Comparison of ENCODE assay signal across 9 cellular contexts in genomic region chr12:56601503-56601902, GRCh38. TPM values are rescaled to one million over a fixed set of nuclear protein-coding genes. Genes with fewer than 3 reads are reported as not detected.
A peak's percentile ranks its signal among the peaks of the same experiment; 100 is the strongest.
DNase-seq lines count a peak whose midpoint lies in the region; ATAC-seq, FAIRE-seq and TF ChIP-seq lines count a peak whose summit lies in the region.
"Had no signal": no experiment of that assay in that cellular context is flagged by ENCODE, and none has a peak within 500 bp of the region (broad histone marks: within the 10 kb centered on the region; RNA-seq: fewer than 3 reads in every experiment).

No MANE protein-coding gene starts in this region.

- ATAC-seq in GM12878 (peak; percentile 73), HG03280 (IDR thresholded peaks at IDR 0.05; ENCODE audit: unreplicated experiment) (no peak), GM21381 (IDR thresholded peaks at IDR 0.05; ENCODE audit: unreplicated experiment) (no peak)
- peak; percentile 65 to 69 for ATAC-seq in naive thymus-derived CD8-positive, alpha-beta T cell

- SMC1A ChIA-PET in GM12878 (lab: Charles Lee; ENCODE audit: uncharacterized antibody, unreplicated experiment) = interaction anchor here (0.7 to 2.1 kb wide), 7 partner anchors 12 to 37 kb away, joined by 3 to 16 read pairs (median 5); no protein-coding TSS in a partner anchor

- peak; percentile 24 for TF ChIP-seq CTCF in GM10266 (IDR thresholded peaks at IDR 0.05; ENCODE audit: control insufficient read depth, insufficient read depth, low read depth, missing control alignments)
- TF ChIP-seq CTCF in OCI-LY7 (conservative IDR thresholded peaks at IDR 0.05; ENCODE audit: low read length) = peak; percentile 69
- peak; percentile 36 to 46 (median 39); a peak in 4 of 6 replicates for TF ChIP-seq CTCF in GM12878 (IDR thresholded peaks at IDR 0.05 in 2 of 3, conservative IDR thresholded peaks at IDR 0.05 in 1 of 3; ENCODE audit: control insufficient read depth in 2 of 3, extremely low read depth in 1 of 3, insufficient read depth in 1 of 3, low read depth in 3 of 3, low read length in 3 of 3)

- no peak for TF ChIP-seq EP300 in GM12878 (IDR thresholded peaks at IDR 0.05; ENCODE audit: borderline replicate concordance in 1 of 2, control insufficient read depth in 1 of 2, low read depth in 2 of 2, low read length in 2 of 2)

- intact Hi-C loops in OCI-LY7 (cut with micrococcal nuclease; ENCODE audit: unreplicated experiment) = loop anchor here (1.0 kb wide), 1 partner anchor 35 kb away; no protein-coding TSS in a partner anchor
- intact Hi-C loops in GM12878 (cut with micrococcal nuclease; ENCODE audit: unreplicated experiment) = no loop called here

- TF ChIP-seq POLR2A in GM12878 (IDR thresholded peaks at IDR 0.05; ENCODE audit: low read depth, low read length) = no peak

- H3K9me3 ChIP-seq in OCI-LY7 (ENCODE audit: low read length) = no peaks in the 10 kb centered on the region
- no peaks in the 10 kb centered on the region for H3K9me3 ChIP-seq in GM12878 (replicated peaks; ENCODE audit: control insufficient read depth, insufficient read depth, low read length)
- H3K9me3 ChIP-seq: SJSA1 had no signal

- no peak overlapping the region for H2AFZ ChIP-seq in OCI-LY7 (ENCODE audit: low read length)
- no peak overlapping the region for H2AFZ ChIP-seq in GM12878 (ENCODE audit: control insufficient read depth, low read depth, low read length)

- H3K27me3 Mint-ChIP-seq in naive thymus-derived CD8-positive, alpha-beta T cell = no peaks in the 10 kb centered on the region

- peak overlapping the region in 3 of 10 donors; percentile 40 to 85 (median 59) for H3K27ac Mint-ChIP-seq in naive thymus-derived CD8-positive, alpha-beta T cell

- no peak overlapping the region for H3K9ac ChIP-seq in GM12878 (ENCODE audit: control insufficient read depth, insufficient read depth, low read length)

- no peak overlapping the region for H3K4me3 Mint-ChIP-seq in naive thymus-derived CD8-positive, alpha-beta T cell

- H3K4me3 ChIP-seq in OCI-LY7 (ENCODE audit: low read depth, low read length, poor library complexity, severe bottlenecking) (no peak overlapping the region), GM12878 (no peak overlapping the region)
- H3K4me3 ChIP-seq: SJSA1 had no signal

- H3K9me2 ChIP-seq in OCI-LY7 (ENCODE audit: insufficient read depth, low read length) = no peaks in the 10 kb centered on the region

- H3K4me1 ChIP-seq in OCI-LY7 (ENCODE audit: insufficient read depth, low read length, poor library complexity, severe bottlenecking) (no peaks in the 10 kb centered on the region), GM12878 (ENCODE audit: control insufficient read depth, insufficient read depth, low read length) (no peaks in the 10 kb centered on the region; the same call in 1 of the 2 replicates)
- H3K4me1 ChIP-seq: SJSA1 had no signal

- POLR2A ChIA-PET in OCI-LY7 (lab: Charles Lee) (interaction anchor here (0.6 to 1.0 kb wide), 2 partner anchors 26 to 45 kb away, joined by 4 read pairs; no protein-coding TSS in a partner anchor), GM12878 (lab: Charles Lee) (interaction anchor here (1.0 to 2.2 kb wide), 4 partner anchors 24 to 115 kb away, joined by 3 to 10 read pairs (median 6); no protein-coding TSS in a partner anchor)
- POLR2A ChIA-PET in naive thymus-derived CD8-positive, alpha-beta T cell (lab: Charles Lee) = interaction anchor here (1.0 to 1.7 kb wide), 2 partner anchors 28 to 35 kb away, joined by 3 to 4 read pairs; partner anchors contain the start of gene BAZ2A

- H3K27me3 ChIP-seq in GM12878 (replicated peaks in 1 of 2; ENCODE audit: control insufficient read depth in 2 of 2, insufficient read depth in 2 of 2, low read length in 1 of 2) = no peaks in the 10 kb centered on the region
- H3K27me3 ChIP-seq: SJSA1 had no signal

- in situ Hi-C loops in GM12878 (cut with MboI) = no loop called here

- H3K4me2 ChIP-seq in OCI-LY7 (ENCODE audit: low read length) = no peak overlapping the region
- no peak overlapping the region for H3K4me2 ChIP-seq in GM12878 (ENCODE audit: control insufficient read depth, insufficient read depth)

- peaks cover 98% of the 10 kb centered on the region for H3K36me3 ChIP-seq in OCI-LY7 (ENCODE audit: insufficient read depth, low read length)
- H3K36me3 ChIP-seq in GM12878 (ENCODE audit: control insufficient read depth in 2 of 2, insufficient read depth in 2 of 2, low read length in 1 of 2) = peaks cover 47 to 71% of the 10 kb centered on the region in 2 experiments

- H3K79me2 ChIP-seq in OCI-LY7 (ENCODE audit: insufficient read depth, low read depth, low read length) (no peaks in the 10 kb centered on the region), GM12878 (ENCODE audit: control insufficient read depth, insufficient read depth, low read length) (no peaks in the 10 kb centered on the region)

- BruUV-seq in OCI-LY7 (replicated peaks; lab: Mats Ljungman, UMichigan) (no TSS peak), GM12878 (replicated peaks; lab: Mats Ljungman, UMichigan) (no TSS peak)

- DNase-seq in GM10266 (ENCODE audit: extremely low spot score) (no peak), OCI-LY7 (ENCODE audit: low spot score) (peak; percentile 39), GM12878 (ENCODE audit: low read depth, low spot score) (no peak), NCI-H2227 (lab: John Stamatoyannopoulos, UW; ENCODE audit: unreplicated experiment) (no peak), NCI-H146 (lab: John Stamatoyannopoulos, UW) (no peak)
- peak; percentile 3 to 70 (median 18) for DNase-seq in naive thymus-derived CD8-positive, alpha-beta T cell

- CTCF ChIA-PET in OCI-LY7 (lab: Charles Lee; ENCODE audit: unreplicated experiment) = interaction anchor here (1.7 kb wide), 1 partner anchor 35 kb away, joined by 9 read pairs; no protein-coding TSS in a partner anchor
- CTCF ChIA-PET in GM12878 (lab: Yijun Ruan, JAX) = interaction anchor here (0.5 to 3.9 kb wide), 14 partner anchors 10 to 400 kb away, joined by 3 to 43 read pairs (median 4); no protein-coding TSS in a partner anchor

- no peak for FAIRE-seq in GM12878 (lab: Jason Lieb, UNC)

- WGBS in GM12878 (ENCODE audit: insufficient coverage, insufficient replicate concordance, low lambda C conversion rate, missing lambda C conversion rate) = 100% methylated on average over 3 of the region's 3 CpGs

- H4K20me1 ChIP-seq in OCI-LY7 (ENCODE audit: insufficient read depth, low read length) = no peaks in the 10 kb centered on the region
- H4K20me1 ChIP-seq in GM12878 (ENCODE audit: control insufficient read depth, insufficient read depth) = no peaks in the 10 kb centered on the region; the same call in 1 of the 2 replicates

- H3K27ac ChIP-seq in OCI-LY7 (ENCODE audit: low read depth, low read length, poor library complexity, severe bottlenecking) (no peak overlapping the region), GM12878 (ENCODE audit: control insufficient read depth, insufficient read depth) (no peak overlapping the region)
- H3K27ac ChIP-seq: SJSA1 had no signal

- RAD21 ChIA-PET in GM12878 (lab: Charles Lee; ENCODE audit: unreplicated experiment) = interaction anchor here (1.5 to 1.6 kb wide), 2 partner anchors 27 to 35 kb away, joined by 5 to 13 read pairs; no protein-coding TSS in a partner anchor

- no peaks in the 10 kb centered on the region for H3K9me3 Mint-ChIP-seq in naive thymus-derived CD8-positive, alpha-beta T cell

- TF ChIP-seq RAD21 in GM12878 (IDR thresholded peaks at IDR 0.05; ENCODE audit: insufficient read depth, low read depth, low read length) = peak; percentile 37; the same call in 1 of the 2 replicates

- peaks cover 5 to 98% (median 37%) of the 10 kb centered on the region in 3 donors for H3K36me3 Mint-ChIP-seq in naive thymus-derived CD8-positive, alpha-beta T cell

- H3K4me1 Mint-ChIP-seq in naive thymus-derived CD8-positive, alpha-beta T cell = peaks cover 0 to 13% (median 0%) of the 10 kb centered on the region in 4 donors

RNA-seq across cellular contexts. Expression of gene BAZ2A, which starts 28.6 kb away (rescaled TPM):
- total RNA-seq in OCI-LY7 (2014; rRNA removed; shearing (Covaris generic)) = 37.5 and 40.6 TPM in 2 replicates
- total RNA-seq in OCI-LY7 (2022) (139 and 153 TPM in 2 replicates), GM12878 (2014; rRNA removed) (27.4 and 29.5 TPM in 2 replicates), GM12878 (2014; rRNA removed; fragmentation: Illumina TruSeq; extraction: Trizol) (15.0 and 15.8 TPM in 2 replicates), GM12878 (2021) (70.1 and 74.9 TPM in 2 replicates)
- total RNA-seq in GM12878 (2013; cell fraction: nucleolus; rRNA removed) = 246 and 249 TPM in 2 replicates
- 30.7 TPM for polyA plus RNA-seq in GM12878 (2011; ENCODE audit: low read depth)
- polyA plus RNA-seq in GM12878 (2011; rRNA removed) (44.5 and 90.2 TPM in 2 replicates), GM12878 (2014; fragmentation: Illumina TruSeq; extraction: Trizol) (69.6 and 93.4 TPM in 2 replicates), GM12878 (2014; fragmentation: Nextera tagmentation; extraction: Ambion mirVana) (10 to 100 TPM in 1 of 2 experiments, 1 to 10 TPM in 1; 4.8 to 14.6 TPM), GM12878 (2014; rRNA removed) (49.4 and 55.9 TPM in 2 replicates), GM12878 (2016; fragmentation: Nextera tagmentation; extraction: Ambion mirVana) (10 to 100 TPM; 23.0 to 30.4 TPM)
- 74.3 and 88.6 TPM in 2 replicates for polyA plus RNA-seq in GM12878 (2011; cell fraction: cytosol; rRNA removed)
- polyA plus RNA-seq in GM12878 (2011; cell fraction: nucleus; rRNA removed) = 233 and 251 TPM in 2 replicates
- polyA plus RNA-seq in GM12878 (2012) = 38.4 and 51.5 TPM in 2 replicates
- polyA minus RNA-seq in GM12878 (2011; rRNA and poly(A)+ RNA removed) = 124 and 142 TPM in 2 replicates
- polyA minus RNA-seq in GM12878 (2011; cell fraction: cytosol; rRNA and poly(A)+ RNA removed) = 34.3 and 34.4 TPM in 2 replicates
- polyA minus RNA-seq in GM12878 (2011; cell fraction: nucleus; rRNA and poly(A)+ RNA removed) = 82.6 and 129 TPM in 2 replicates
- 100 to 1,000 TPM; 198 to 202 TPM for total RNA-seq in naive thymus-derived CD8-positive, alpha-beta T cell
- polyA plus RNA-seq in naive thymus-derived CD8-positive, alpha-beta T cell = 10 to 100 TPM; 14.3 to 29.5 (median 24.1) TPM

RNA-seq across cellular contexts. Expression of gene ATP5F1B, which starts 44.3 kb away (rescaled TPM):
- 348 and 385 TPM in 2 replicates for total RNA-seq in OCI-LY7 (2014; rRNA removed; shearing (Covaris generic))
- total RNA-seq in OCI-LY7 (2022) (732 and 737 TPM in 2 replicates), GM12878 (2014; rRNA removed) (783 and 784 TPM in 2 replicates), GM12878 (2014; rRNA removed; fragmentation: Illumina TruSeq; extraction: Trizol) (665 and 686 TPM in 2 replicates), GM12878 (2021) (885 and 921 TPM in 2 replicates)
- total RNA-seq in GM12878 (2013; cell fraction: nucleolus; rRNA removed) = 176 and 185 TPM in 2 replicates
- 553 TPM for polyA plus RNA-seq in GM12878 (2011; ENCODE audit: low read depth)
- polyA plus RNA-seq in GM12878 (2011; rRNA removed) (1,766 and 1,795 TPM in 2 replicates), GM12878 (2014; fragmentation: Illumina TruSeq; extraction: Trizol) (1,076 and 1,335 TPM in 2 replicates), GM12878 (2014; fragmentation: Nextera tagmentation; extraction: Ambion mirVana) (1,000 to 10,000 TPM in 1 of 2 experiments, 100 to 1,000 TPM in 1; 671 to 1,479 TPM), GM12878 (2014; rRNA removed) (985 and 1,003 TPM in 2 replicates), GM12878 (2016; fragmentation: Nextera tagmentation; extraction: Ambion mirVana) (1,000 to 10,000 TPM; 1,765 to 1,908 TPM)
- polyA plus RNA-seq in GM12878 (2011; cell fraction: cytosol; rRNA removed) = 1,406 and 1,613 TPM in 2 replicates
- 1,140 and 1,200 TPM in 2 replicates for polyA plus RNA-seq in GM12878 (2011; cell fraction: nucleus; rRNA removed)
- 560 and 690 TPM in 2 replicates for polyA plus RNA-seq in GM12878 (2012)
- polyA minus RNA-seq in GM12878 (2011; rRNA and poly(A)+ RNA removed) = 1,399 and 1,431 TPM in 2 replicates
- polyA minus RNA-seq in GM12878 (2011; cell fraction: cytosol; rRNA and poly(A)+ RNA removed) = 364 and 420 TPM in 2 replicates
- 154 and 175 TPM in 2 replicates for polyA minus RNA-seq in GM12878 (2011; cell fraction: nucleus; rRNA and poly(A)+ RNA removed)
- 100 to 1,000 TPM; 269 to 285 TPM for total RNA-seq in naive thymus-derived CD8-positive, alpha-beta T cell
- 100 to 1,000 TPM; 724 to 879 (median 771) TPM for polyA plus RNA-seq in naive thymus-derived CD8-positive, alpha-beta T cell

Comparison
In these comparisons a context has a peak if more than half of its experiments do, and no peak if none do; other contexts are left out.
1. DNase-seq: peak in OCI-LY7 (single experiment) and naive thymus-derived CD8-positive, alpha-beta T cell (10 of 10); none in GM10266 (single experiment), GM12878 (single experiment), NCI-H2227 (single experiment) and NCI-H146 (single experiment).
2. ATAC-seq: peak in GM12878 (single experiment) and naive thymus-derived CD8-positive, alpha-beta T cell (2 of 2); none in HG03280 (single experiment) and GM21381 (single experiment).
3. Peak in every context shown above with its lines, with median percentiles within 50 percentile points of each other: CTCF ChIP-seq.